In the genomic region with DNA sequence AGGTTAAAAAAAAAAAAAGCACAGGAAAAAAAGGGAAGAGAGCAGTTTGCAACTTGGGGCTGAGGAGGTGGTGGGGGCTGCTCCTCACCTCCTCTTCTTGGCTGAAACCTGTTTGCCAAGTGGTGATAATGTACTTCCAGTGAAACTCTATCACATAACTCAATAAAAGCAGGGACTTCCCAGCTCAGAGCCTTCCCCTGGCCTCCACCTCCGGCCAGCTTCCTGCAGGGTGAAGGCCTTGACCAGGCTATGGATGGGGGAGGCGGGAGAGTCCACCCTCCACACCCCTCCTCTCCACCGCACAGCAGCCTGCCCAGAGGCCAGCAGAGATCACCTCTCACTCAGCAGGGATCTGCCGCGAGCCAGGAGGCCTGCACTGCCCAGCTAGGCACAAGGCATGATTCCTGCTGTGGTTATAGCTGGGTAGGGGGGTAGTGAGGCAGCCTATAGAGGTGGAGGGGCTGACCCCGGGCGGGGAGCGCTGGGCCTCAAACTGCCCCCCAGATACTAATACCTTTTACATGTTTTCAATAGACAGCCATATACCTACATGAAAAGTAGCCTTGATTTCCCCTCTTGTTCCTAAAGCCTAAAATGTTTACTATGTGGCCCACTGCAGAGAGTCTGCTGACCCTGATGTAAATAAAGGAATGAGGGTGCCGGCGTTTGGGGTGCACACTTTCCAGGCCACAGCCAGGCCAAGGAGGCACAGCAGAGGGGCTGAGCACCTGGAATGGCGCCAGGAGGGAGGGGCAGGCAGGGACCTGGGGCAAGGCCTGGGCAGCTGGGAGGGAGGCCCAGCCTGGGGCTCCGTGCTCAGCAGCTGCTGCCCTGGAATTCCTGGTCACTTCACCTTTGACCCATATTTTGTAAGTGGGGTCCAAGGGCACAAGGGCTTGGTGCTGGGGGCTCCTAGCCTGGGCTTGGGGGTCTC, we compare ENCODE assay signal across 8 cellular contexts. TPM values are rescaled to one million over a fixed set of nuclear protein-coding genes. Genes with fewer than 3 reads are reported as not detected.
DNase-seq lines count a peak whose midpoint lies in the region; ATAC-seq and TF ChIP-seq lines count a peak whose summit lies in the region.

No MANE protein-coding gene starts in this region.

- H3K27me3 ChIP-seq in breast epithelium = no peaks in the 10 kb centered on the region
- H3K27me3 ChIP-seq in foreskin keratinocyte = no peaks in the 10 kb centered on the region

- no peak for TF ChIP-seq POLR2A in breast epithelium (IDR thresholded peaks at IDR 0.05)

- BruUV-seq in MCF 10A (replicated peaks; lab: Mats Ljungman, UMichigan) = no TSS peak

- H3K4me1 ChIP-seq in breast epithelium (peaks cover 5 to 35% of the 10 kb centered on the region in 2 donors), foreskin keratinocyte (peaks cover 10% of the 10 kb centered on the region)

- CTCF ChIA-PET in MCF 10A (lab: Yijun Ruan, JAX) = interaction anchor here (0.6 kb wide), 1 partner anchor 16 kb away, joined by 3 read pairs; no protein-coding TSS in a partner anchor

- H3K4me3 ChIP-seq in breast epithelium = peak overlapping the region in 1 of 3 donors; percentile 39

- no peaks in the 10 kb centered on the region for H3K9me3 ChIP-seq in breast epithelium

- DNase-seq in breast epithelium (ENCODE audit: low spot score in 2 of 2) = no peak
- DNase-seq in MCF 10A (ENCODE audit: unreplicated experiment) = no peak
- peak; percentile 66 to 72 for DNase-seq in dermis microvascular lymphatic vessel endothelial cell (ENCODE audit: low read depth in 2 of 2)
- peak; percentile 30 for DNase-seq in mucosa of gallbladder (ENCODE audit: low spot score)
- no peak for DNase-seq in foreskin keratinocyte
- no peak for DNase-seq in stimulated activated CD4-positive, alpha-beta T cell treated with anti-CD3 and anti-CD28 coated beads, Interleukin-4, amount 100 ng/mL, for 1 hour
- no peak for DNase-seq in activated T-helper 2 cell treated with anti-CD3 and anti-CD28 coated beads, Interferon-gamma antibody, Interleukin-2, Interleukin-4, amounts not matched to agents 10 μg/mL and 5 μg/mL and 100 μg/mL, durations not matched to agents 14 hours and 24 hours and 36 hours (ENCODE audit: low spot score)

- H3K4me1 Mint-ChIP-seq in MCF 10A (ENCODE audit: insufficient read depth, unreplicated experiment) = peaks cover 19% of the 10 kb centered on the region
- peaks cover 35% of the 10 kb centered on the region for H3K4me1 Mint-ChIP-seq in activated T-helper 2 cell treated with anti-CD3 and anti-CD28 coated beads, Interferon-gamma antibody, Interleukin-2, Interleukin-4, amounts not matched to agents 10 μg/mL and 5 μg/mL and 100 μg/mL, durations not matched to agents 14 hours and 24 hours and 36 hours (ENCODE audit: low read depth)

- H3K27ac ChIP-seq in breast epithelium (peak overlapping the region; percentile 61 to 73), foreskin keratinocyte (no peak overlapping the region)

- H3K9me3 Mint-ChIP-seq in MCF 10A (ENCODE audit: unreplicated experiment) = no peaks in the 10 kb centered on the region
- H3K9me3 Mint-ChIP-seq in activated T-helper 2 cell treated with anti-CD3 and anti-CD28 coated beads, Interferon-gamma antibody, Interleukin-2, Interleukin-4, amounts not matched to agents 10 μg/mL and 5 μg/mL and 100 μg/mL, durations not matched to agents 14 hours and 24 hours and 36 hours = no peaks in the 10 kb centered on the region

- TF ChIP-seq CTCF in breast epithelium (IDR thresholded peaks at IDR 0.05) = no peak
- no peak for TF ChIP-seq CTCF in MCF 10A (IDR thresholded peaks at IDR 0.05; ENCODE audit: unreplicated experiment)
- TF ChIP-seq CTCF in foreskin keratinocyte (conservative IDR thresholded peaks at IDR 0.05) = no peak

- POLR2A ChIA-PET in MCF 10A (lab: Yijun Ruan, JAX) = no interaction called here

- H3K27ac Mint-ChIP-seq in MCF 10A (ENCODE audit: low read depth, unreplicated experiment) = no peak overlapping the region
- no peak overlapping the region for H3K27ac Mint-ChIP-seq in activated T-helper 2 cell treated with anti-CD3 and anti-CD28 coated beads, Interferon-gamma antibody, Interleukin-2, Interleukin-4, amounts not matched to agents 10 μg/mL and 5 μg/mL and 100 μg/mL, durations not matched to agents 14 hours and 24 hours and 36 hours

- no peaks in the 10 kb centered on the region for H3K36me3 ChIP-seq in breast epithelium

- H3K36me3 Mint-ChIP-seq in MCF 10A (ENCODE audit: insufficient read depth, unreplicated experiment) = peaks cover 16% of the 10 kb centered on the region
- peaks cover 13% of the 10 kb centered on the region for H3K36me3 Mint-ChIP-seq in activated T-helper 2 cell treated with anti-CD3 and anti-CD28 coated beads, Interferon-gamma antibody, Interleukin-2, Interleukin-4, amounts not matched to agents 10 μg/mL and 5 μg/mL and 100 μg/mL, durations not matched to agents 14 hours and 24 hours and 36 hours (ENCODE audit: low read depth)

- intact Hi-C loops in breast epithelium (cut with DNase I; ENCODE audit: low total_unique reads) = no loop called here
- intact Hi-C loops in MCF 10A (cut with micrococcal nuclease) = no loop called here
- intact Hi-C loops in activated T-helper 2 cell treated with anti-CD3 and anti-CD28 coated beads, Interferon-gamma antibody, Interleukin-2, Interleukin-4, amounts not matched to agents 10 μg/mL and 5 μg/mL and 100 μg/mL, durations not matched to agents 14 hours and 24 hours and 36 hours (cut with micrococcal nuclease) = no loop called here

- ATAC-seq in foreskin keratinocyte (no peak), GM21529 (IDR thresholded peaks at IDR 0.05; ENCODE audit: unreplicated experiment) (no peak)

- no peaks in the 10 kb centered on the region for H3K27me3 Mint-ChIP-seq in MCF 10A (ENCODE audit: insufficient read depth, unreplicated experiment)
- no peaks in the 10 kb centered on the region for H3K27me3 Mint-ChIP-seq in activated T-helper 2 cell treated with anti-CD3 and anti-CD28 coated beads, Interferon-gamma antibody, Interleukin-2, Interleukin-4, amounts not matched to agents 10 μg/mL and 5 μg/mL and 100 μg/mL, durations not matched to agents 14 hours and 24 hours and 36 hours (ENCODE audit: low read depth)

- no peak overlapping the region for H3K4me3 Mint-ChIP-seq in MCF 10A (ENCODE audit: unreplicated experiment)
- H3K4me3 Mint-ChIP-seq in activated T-helper 2 cell treated with anti-CD3 and anti-CD28 coated beads, Interferon-gamma antibody, Interleukin-2, Interleukin-4, amounts not matched to agents 10 μg/mL and 5 μg/mL and 100 μg/mL, durations not matched to agents 14 hours and 24 hours and 36 hours (ENCODE audit: low read depth) = no peak overlapping the region

RNA-seq across cellular contexts. Expression of gene ZNF787, which starts 10.3 kb away (rescaled TPM):
- total RNA-seq in breast epithelium (10 to 100 TPM; 10.2 to 11.1 (median 10.4) TPM), MCF 10A (2022) (58.2 and 68.6 TPM in 2 replicates), dermis microvascular lymphatic vessel endothelial cell (25.7 and 33.4 TPM in 2 replicates), mucosa of gallbladder (38.2 TPM), foreskin keratinocyte (28.6 and 29.1 TPM in 2 replicates)
- 32.3 and 32.5 TPM in 2 replicates for polyA plus RNA-seq in foreskin keratinocyte
- 35.7 and 37.8 TPM in 2 replicates for total RNA-seq in activated T-helper 2 cell treated with anti-CD3 and anti-CD28 coated beads, Interferon-gamma antibody, Interleukin-2, Interleukin-4, amounts not matched to agents 10 μg/mL and 5 μg/mL and 100 μg/mL, durations not matched to agents 14 hours and 24 hours and 36 hours

RNA-seq across cellular contexts. Expression of gene ZNF444, which starts 30.3 kb away (rescaled TPM):
- total RNA-seq in breast epithelium = 10 to 100 TPM; 13.9 to 38.5 (median 33.1) TPM
- 26.6 and 28.1 TPM in 2 replicates for total RNA-seq in MCF 10A (2022)
- total RNA-seq in dermis microvascular lymphatic vessel endothelial cell = 10.7 and 16.1 TPM in 2 replicates
- total RNA-seq in mucosa of gallbladder = 76.2 TPM
- 9.7 and 10.8 TPM in 2 replicates for total RNA-seq in foreskin keratinocyte
- 18.0 and 19.6 TPM in 2 replicates for polyA plus RNA-seq in foreskin keratinocyte
- total RNA-seq in activated T-helper 2 cell treated with anti-CD3 and anti-CD28 coated beads, Interferon-gamma antibody, Interleukin-2, Interleukin-4, amounts not matched to agents 10 μg/mL and 5 μg/mL and 100 μg/mL, durations not matched to agents 14 hours and 24 hours and 36 hours = 30.3 and 35.5 TPM in 2 replicates

Comparison
In these comparisons a context has a peak if more than half of its experiments do, and no peak if none do; other contexts are left out.
1. DNase-seq: peak in dermis microvascular lymphatic vessel endothelial cell (2 of 2) and mucosa of gallbladder (single experiment); none in breast epithelium (0 of 2), MCF 10A (single experiment), foreskin keratinocyte (0 of 2), stimulated activated CD4-positive, alpha-beta T cell treated with anti-CD3 and anti-CD28 coated beads, Interleukin-4, amount 100 ng/mL, for 1 hour (single experiment) and activated T-helper 2 cell treated with anti-CD3 and anti-CD28 coated beads, Interferon-gamma antibody, Interleukin-2, Interleukin-4, amounts not matched to agents 10 μg/mL and 5 μg/mL and 100 μg/mL, durations not matched to agents 14 hours and 24 hours and 36 hours (single experiment).